In genomic region chr6:2563635-2564034, GRCh38 we compare ENCODE assay signal across 11 cellular contexts.
DNase-seq lines count a peak whose midpoint lies in the region; ATAC-seq and TF ChIP-seq lines count a peak whose summit lies in the region.
"Had no signal": no experiment of that assay in that cellular context is flagged by ENCODE, and none has a peak within 500 bp of the region (broad histone marks: within the 10 kb centered on the region; RNA-seq: fewer than 3 reads in every experiment).

No MANE protein-coding gene starts in this region.

- intact Hi-C loops in Right ventricle myocardium superior (cut with DNase I) (no loop called here), heart right ventricle (cut with DNase I) (no loop called here)
- intact Hi-C loops in CD8-positive, alpha-beta T cell (cut with DNase I, micrococcal nuclease) = no loop called here

- H3K4me1 ChIP-seq in heart right ventricle (peaks cover 0 to 14% (median 7%) of the 10 kb centered on the region in 9 donors), thoracic aorta (ENCODE audit: control insufficient read depth in 1 of 2, low read depth in 2 of 2) (peaks cover 3 to 47% of the 10 kb centered on the region in 2 donors), trophoblast cell (ENCODE audit: control insufficient read depth in 1 of 2, insufficient read depth in 2 of 2, low read length in 2 of 2) (no peaks in the 10 kb centered on the region)
- no peaks in the 10 kb centered on the region for H3K4me1 ChIP-seq in CD8-positive, alpha-beta T cell (ENCODE audit: insufficient read depth, low read length)

- H3K4me2 ChIP-seq in trophoblast cell (ENCODE audit: low read length) = no peak overlapping the region

- H4K8ac ChIP-seq in trophoblast cell (ENCODE audit: low read depth, low read length) = no peak overlapping the region

- no peak overlapping the region for H3K27ac Mint-ChIP-seq in T-helper 17 cell
- no peak overlapping the region for H3K27ac Mint-ChIP-seq in CD8-positive, alpha-beta T cell
- H3K27ac Mint-ChIP-seq: CD4-positive, CD25-positive, alpha-beta regulatory T cell had no signal

- ATAC-seq in Right ventricle myocardium superior (ENCODE audit: poor library complexity) (peak; percentile 45), heart right ventricle (no peak), HG02938 (IDR thresholded peaks at IDR 0.05; ENCODE audit: unreplicated experiment) (peak; percentile 94), T-helper 17 cell (no peak), thoracic aorta (ENCODE audit: insufficient number of reproducible peaks, low FRiP score, low read depth) (peak; percentile 55)
- ATAC-seq in CD8-positive, alpha-beta T cell = no peak

- H3K4me3 ChIP-seq in heart right ventricle (no peak overlapping the region), thoracic aorta (peak overlapping the region; percentile 55), trophoblast cell (ENCODE audit: low read depth, low read length) (no peak overlapping the region)
- no peak overlapping the region for H3K4me3 ChIP-seq in CD8-positive, alpha-beta T cell (ENCODE audit: low read depth, low read length)

- H3K4me3 Mint-ChIP-seq in T-helper 17 cell = peak overlapping the region; percentile 28
- no peak overlapping the region for H3K4me3 Mint-ChIP-seq in CD8-positive, alpha-beta T cell
- H3K4me3 Mint-ChIP-seq: CD4-positive, CD25-positive, alpha-beta regulatory T cell had no signal

- H3K9me3 Mint-ChIP-seq in CD8-positive, alpha-beta T cell = no peaks in the 10 kb centered on the region

- H3K9me3 ChIP-seq in heart right ventricle = no peaks in the 10 kb centered on the region
- no peaks in the 10 kb centered on the region for H3K9me3 ChIP-seq in T-helper 17 cell (ENCODE audit: control insufficient read depth, low read length, poor library complexity, severe bottlenecking)
- H3K9me3 ChIP-seq in thoracic aorta = no peaks in the 10 kb centered on the region
- no peaks in the 10 kb centered on the region for H3K9me3 ChIP-seq in CD8-positive, alpha-beta T cell (ENCODE audit: low read length)
- peaks cover 2% of the 10 kb centered on the region for H3K9me3 ChIP-seq in trophoblast cell (ENCODE audit: insufficient read depth, low read depth, low read length)

- H2BK12ac ChIP-seq in trophoblast cell (ENCODE audit: low read length) = no peak overlapping the region

- no peak overlapping the region for H2BK5ac ChIP-seq in trophoblast cell (ENCODE audit: low read depth, low read length, poor library complexity)

- H3K27me3 ChIP-seq in heart right ventricle (no peaks in the 10 kb centered on the region), thoracic aorta (replicated peaks; ENCODE audit: insufficient read depth) (no peaks in the 10 kb centered on the region), trophoblast cell (ENCODE audit: insufficient read depth, low read length) (no peaks in the 10 kb centered on the region)
- H3K27me3 ChIP-seq in CD8-positive, alpha-beta T cell (ENCODE audit: insufficient read depth, low read length) = no peaks in the 10 kb centered on the region

- CTCF ChIA-PET in CD8-positive, alpha-beta T cell (lab: Charles Lee) = no interaction called here

- H3K9ac ChIP-seq in trophoblast cell (ENCODE audit: low read length) = no peak overlapping the region

- H4K12ac ChIP-seq in trophoblast cell (ENCODE audit: low read depth, low read length) = no peak overlapping the region

- no peak overlapping the region for H3K23ac ChIP-seq in trophoblast cell (ENCODE audit: low read length)

- H3K14ac ChIP-seq in trophoblast cell (ENCODE audit: low read length) = no peak overlapping the region

- no peak overlapping the region for H2AK5ac ChIP-seq in trophoblast cell (ENCODE audit: low read length)

- H3K27ac ChIP-seq in heart right ventricle = no peak overlapping the region
- peak overlapping the region; percentile 71 to 86 for H3K27ac ChIP-seq in thoracic aorta
- H3K27ac ChIP-seq in CD8-positive, alpha-beta T cell (ENCODE audit: low read depth, low read length) = no peak overlapping the region
- no peak overlapping the region for H3K27ac ChIP-seq in trophoblast cell (ENCODE audit: low read depth, low read length)
- H3K27ac ChIP-seq: HL-60 had no signal

- DNase-seq in Right ventricle myocardium superior (no peak), heart right ventricle (no peak), T-helper 17 cell (no peak), thoracic aorta (ENCODE audit: low spot score) (no peak), DMS 273 (lab: John Stamatoyannopoulos, UW; ENCODE audit: unreplicated experiment) (no peak), trophoblast cell (no peak)
- no peak for DNase-seq in CD8-positive, alpha-beta T cell
- DNase-seq: cerebellar nuclear complex had no signal

- no peak overlapping the region for H3K4ac ChIP-seq in trophoblast cell (ENCODE audit: low read depth, low read length)

- no peak overlapping the region for H3K18ac ChIP-seq in trophoblast cell (ENCODE audit: low read length)

- H3K79me1 ChIP-seq in trophoblast cell (ENCODE audit: low read length) = no peaks in the 10 kb centered on the region

- no peak overlapping the region for H4K91ac ChIP-seq in trophoblast cell (ENCODE audit: low read depth, low read length)

- POLR2A ChIA-PET in CD8-positive, alpha-beta T cell (lab: Charles Lee) = no interaction called here

- H3K36me3 Mint-ChIP-seq in T-helper 17 cell (ENCODE audit: low read depth) = peaks cover 3% of the 10 kb centered on the region
- no peaks in the 10 kb centered on the region for H3K36me3 Mint-ChIP-seq in CD8-positive, alpha-beta T cell
- H3K36me3 Mint-ChIP-seq: CD4-positive, CD25-positive, alpha-beta regulatory T cell had no signal

- H3K79me2 ChIP-seq in trophoblast cell (ENCODE audit: control insufficient read depth, insufficient read depth, low read length, poor library complexity) = no peaks in the 10 kb centered on the region

- no peak overlapping the region for H2AFZ ChIP-seq in trophoblast cell (ENCODE audit: insufficient read depth, low read length, poor library complexity)

- TF ChIP-seq CTCF in heart right ventricle (IDR thresholded peaks at IDR 0.05) (no peak), thoracic aorta (IDR thresholded peaks at IDR 0.05) (no peak)
- TF ChIP-seq CTCF in CD8-positive, alpha-beta T cell (IDR thresholded peaks at IDR 0.05) = no peak

- WGBS in heart right ventricle, 2 donors = 50 to 53% methylated on average over 6 of the region's 6 CpGs
- no CpG with 5 or more reads among the region's 6 CpGs for WGBS in trophoblast cell (ENCODE audit: extremely low coverage, insufficient coverage, insufficient read length)

- H3K36me3 ChIP-seq in heart right ventricle = no peaks in the 10 kb centered on the region
- H3K36me3 ChIP-seq in thoracic aorta = no peaks in the 10 kb centered on the region
- H3K36me3 ChIP-seq in CD8-positive, alpha-beta T cell (ENCODE audit: insufficient read depth, low read length) = no peaks in the 10 kb centered on the region
- H3K36me3 ChIP-seq in trophoblast cell (ENCODE audit: control insufficient read depth in 1 of 2, insufficient read depth in 2 of 2, low read length in 2 of 2) = no peaks in the 10 kb centered on the region

- peaks cover 30% of the 10 kb centered on the region for H3K27me3 Mint-ChIP-seq in T-helper 17 cell
- H3K27me3 Mint-ChIP-seq in CD8-positive, alpha-beta T cell (ENCODE audit: low read depth) = peaks cover 14% of the 10 kb centered on the region

- no peak overlapping the region for H2BK120ac ChIP-seq in trophoblast cell (ENCODE audit: insufficient read depth, low read length, poor library complexity)

- peaks cover 8% of the 10 kb centered on the region for H3K4me1 Mint-ChIP-seq in T-helper 17 cell
- H3K4me1 Mint-ChIP-seq in CD8-positive, alpha-beta T cell (ENCODE audit: low read depth) = peaks cover 2% of the 10 kb centered on the region

Comparison
In these comparisons a context has a peak if more than half of its experiments do, and no peak if none do; other contexts are left out.
1. ATAC-seq: peak in Right ventricle myocardium superior (single experiment), HG02938 (single experiment) and thoracic aorta (single experiment); none in heart right ventricle (0 of 8), T-helper 17 cell (single experiment) and CD8-positive, alpha-beta T cell (single experiment).
2. H3K27ac ChIP-seq: peak in thoracic aorta (2 of 2); none in heart right ventricle (0 of 10), CD8-positive, alpha-beta T cell (single experiment) and trophoblast cell (single experiment).